In the genomic region with DNA sequence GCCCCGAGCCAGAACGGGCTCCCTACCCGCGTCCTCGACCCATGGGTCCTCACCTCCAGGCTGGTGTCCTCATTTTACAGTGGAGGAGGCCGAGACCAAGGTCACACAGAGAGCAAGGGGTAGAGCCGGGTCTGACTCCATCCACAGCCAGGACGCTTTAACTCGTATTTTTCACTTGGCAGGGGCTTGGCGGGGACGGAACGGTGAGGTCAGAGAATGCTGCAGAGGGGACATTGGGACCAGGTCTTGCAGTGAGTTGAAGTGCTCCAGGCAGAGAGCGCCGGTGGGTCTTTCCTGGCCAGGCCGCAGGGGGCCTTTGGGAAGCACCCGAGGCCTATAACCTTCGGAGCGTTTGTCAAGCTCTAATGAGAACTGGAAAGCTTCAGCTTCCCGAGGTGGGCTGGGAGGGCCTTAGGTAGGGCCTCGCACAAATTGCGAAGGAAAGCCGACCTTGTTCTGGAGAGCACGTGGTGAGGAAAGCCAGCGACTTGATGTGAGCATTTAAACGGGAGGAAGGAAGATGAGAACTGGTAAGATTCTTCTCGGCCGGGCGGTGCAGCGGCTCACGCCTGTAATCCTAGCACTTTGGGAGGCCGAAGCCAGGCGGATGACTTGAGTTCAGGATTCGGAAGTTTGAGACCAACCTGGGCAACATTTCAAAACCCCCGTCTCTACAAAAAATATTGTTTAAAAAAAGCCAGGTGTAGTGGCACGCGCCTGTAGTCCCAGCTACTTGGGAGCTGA, we compare ENCODE assay signal across 8 cellular contexts. TPM values are rescaled to one million over a fixed set of nuclear protein-coding genes. Genes with fewer than 3 reads are reported as not detected.
DNase-seq lines count a peak whose midpoint lies in the region; ATAC-seq and TF ChIP-seq lines count a peak whose summit lies in the region.

No MANE protein-coding gene starts in this region.

- H3K4ac ChIP-seq in trophoblast cell (ENCODE audit: low read depth, low read length), result peak overlapping the region; percentile 0

- H2AFZ ChIP-seq in GM23338 (peak overlapping the region; percentile 96), trophoblast cell (ENCODE audit: insufficient read depth, low read length, poor library complexity) (peak overlapping the region; percentile 8)

- peak overlapping the region; percentile 0 for H2BK120ac ChIP-seq in trophoblast cell (ENCODE audit: insufficient read depth, low read length, poor library complexity)

- no peak for TF ChIP-seq CTCF in GM23338 (conservative IDR thresholded peaks at IDR 0.05; ENCODE audit: low read depth in 2 of 2)
- no peak for TF ChIP-seq CTCF in fibroblast of mammary gland (conservative IDR thresholded peaks at IDR 0.05; ENCODE audit: control insufficient read depth, insufficient read depth, low read depth, low read length)

- H2AK5ac ChIP-seq in trophoblast cell (ENCODE audit: low read length), result peak overlapping the region; percentile 0

- peaks cover 2% of the 10 kb centered on the region for H3K79me1 ChIP-seq in trophoblast cell (ENCODE audit: low read length)

- H3K36me3 Mint-ChIP-seq in GM23338 (ENCODE audit: low read depth), result no peaks in the 10 kb centered on the region; the same call in 2 of the 3 replicates

- ATAC-seq in GM23338 (peak; percentile 7), HG03565 (IDR thresholded peaks at IDR 0.05; ENCODE audit: unreplicated experiment) (no peak)

- H3K9me3 Mint-ChIP-seq in GM23338, result no peaks in the 10 kb centered on the region

- peak overlapping the region; percentile 24 for H4K8ac ChIP-seq in trophoblast cell (ENCODE audit: low read depth, low read length)

- no peak overlapping the region for H3K27ac Mint-ChIP-seq in GM23338

- peak overlapping the region; percentile 83 for H3K4me3 Mint-ChIP-seq in GM23338

- no peaks in the 10 kb centered on the region for H3K9me2 ChIP-seq in GM23338 (ENCODE audit: insufficient read depth)

- H3K9me3 ChIP-seq in SK-N-MC (ENCODE audit: low read depth, low read length) (no peaks in the 10 kb centered on the region), trophoblast cell (ENCODE audit: insufficient read depth, low read depth, low read length) (no peaks in the 10 kb centered on the region)

- no peak overlapping the region for H3K23ac ChIP-seq in trophoblast cell (ENCODE audit: low read length)

- H3K18ac ChIP-seq in trophoblast cell (ENCODE audit: low read length), result no peak overlapping the region

- peaks cover 27% of the 10 kb centered on the region for H3K27me3 Mint-ChIP-seq in GM23338 (ENCODE audit: insufficient read depth, low read depth, poor library complexity)

- H3K27me3 ChIP-seq in GM23338 (ENCODE audit: insufficient read depth), result peaks cover 22% of the 10 kb centered on the region; the same call in 1 of the 2 replicates
- no peaks in the 10 kb centered on the region for H3K27me3 ChIP-seq in trophoblast cell (ENCODE audit: insufficient read depth, low read length)

- H2BK12ac ChIP-seq in trophoblast cell (ENCODE audit: low read length), result no peak overlapping the region

- H3K27ac ChIP-seq in GM23338 (ENCODE audit: low read depth) (no peak overlapping the region), SK-N-MC (0 out of 2 replicates have a peak overlapping the region, but pooled peaks have one; percentile 6), trophoblast cell (ENCODE audit: low read depth, low read length) (no peak overlapping the region)

- H4K20me1 ChIP-seq in GM23338 (replicated peaks; ENCODE audit: insufficient read depth), result peaks cover 10% of the 10 kb centered on the region

- peaks cover 32% of the 10 kb centered on the region for H3K4me1 ChIP-seq in GM23338 (ENCODE audit: insufficient read depth)
- peaks cover 18 to 29% of the 10 kb centered on the region in 2 experiments for H3K4me1 ChIP-seq in trophoblast cell (ENCODE audit: control insufficient read depth in 1 of 2, insufficient read depth in 2 of 2, low read length in 2 of 2)

- peaks cover 35% of the 10 kb centered on the region for H3K79me2 ChIP-seq in GM23338 (replicated peaks; ENCODE audit: insufficient read depth)
- H3K79me2 ChIP-seq in trophoblast cell (ENCODE audit: control insufficient read depth, insufficient read depth, low read length, poor library complexity), result peaks cover 14% of the 10 kb centered on the region

- peak; percentile 39 for DNase-seq in GM23338 (ENCODE audit: low spot score)
- no peak for DNase-seq in SK-N-MC (ENCODE audit: low read depth, low spot score)
- no peak for DNase-seq in fibroblast of mammary gland (ENCODE audit: low read depth)
- no peak for DNase-seq in trophoblast cell
- no peak for DNase-seq in iPS-NIHi7 (ENCODE audit: extremely low spot score)
- no peak for DNase-seq in COLO829 (ENCODE audit: low spot score)
- no peak for DNase-seq in stimulated activated naive CD4-positive, alpha-beta T cell (lab: John Stamatoyannopoulos, UW)

- peak overlapping the region; percentile 3 for H3K14ac ChIP-seq in trophoblast cell (ENCODE audit: low read length)

- H2BK5ac ChIP-seq in trophoblast cell (ENCODE audit: low read depth, low read length, poor library complexity), result no peak overlapping the region

- peak overlapping the region; percentile 48 for H4K91ac ChIP-seq in trophoblast cell (ENCODE audit: low read depth, low read length)

- H3K36me3 ChIP-seq in GM23338 (ENCODE audit: insufficient read depth), result no peaks in the 10 kb centered on the region
- H3K36me3 ChIP-seq in SK-N-MC (ENCODE audit: insufficient read depth, low read length), result no peaks in the 10 kb centered on the region
- H3K36me3 ChIP-seq in trophoblast cell (ENCODE audit: control insufficient read depth in 1 of 2, insufficient read depth in 2 of 2, low read length in 2 of 2), result no peaks in the 10 kb centered on the region

- H3K4me2 ChIP-seq in GM23338 (peak overlapping the region; percentile 92), trophoblast cell (ENCODE audit: low read length) (peak overlapping the region; percentile 86)

- H4K12ac ChIP-seq in trophoblast cell (ENCODE audit: low read depth, low read length), result peak overlapping the region; percentile 0

- H3F3A ChIP-seq in GM23338 (replicated peaks; ENCODE audit: low read depth), result peaks cover 19% of the 10 kb centered on the region; the same call in 1 of the 2 replicates

- H3K4me3 ChIP-seq in GM23338, result peak overlapping the region; percentile 74
- peak overlapping the region; percentile 92 for H3K4me3 ChIP-seq in SK-N-MC
- H3K4me3 ChIP-seq in fibroblast of mammary gland (ENCODE audit: control insufficient read depth, low read depth, low read length), result peak overlapping the region; percentile 61
- no peak overlapping the region for H3K4me3 ChIP-seq in trophoblast cell (ENCODE audit: low read depth, low read length)

- H3K4me1 Mint-ChIP-seq in GM23338, result peaks cover 34% of the 10 kb centered on the region

- H3K9ac ChIP-seq in SK-N-MC (ENCODE audit: insufficient read length) (peak overlapping the region; percentile 93), trophoblast cell (ENCODE audit: low read length) (no peak overlapping the region)

- no CpG with 5 or more reads among the region's 36 CpGs for WGBS in trophoblast cell (ENCODE audit: extremely low coverage, insufficient coverage, insufficient read length)

RNA-seq across cellular contexts. Expression of a gene that starts 0.9 kb away (rescaled TPM):
- 86.1 and 90.0 TPM in 2 replicates for total RNA-seq in GM23338 (2014; rRNA removed; shearing (Covaris generic))
- polyA plus RNA-seq in GM23338 (2016; fragmentation: Nextera tagmentation; extraction: Ambion mirVana), result 23.5 and 24.2 TPM in 2 replicates
- 28.9 and 29.4 TPM in 2 replicates for polyA plus RNA-seq in trophoblast cell (2013)

RNA-seq across cellular contexts. Expression of a gene that starts 37.0 kb away (rescaled TPM):
- 8.4 and 9.1 TPM in 2 replicates for total RNA-seq in GM23338 (2014; rRNA removed; shearing (Covaris generic))
- polyA plus RNA-seq in GM23338 (2016; fragmentation: Nextera tagmentation; extraction: Ambion mirVana), result 4.8 and 5.7 TPM in 2 replicates
- polyA plus RNA-seq in trophoblast cell (2013), result 0.08 TPM in 2 replicates
